In the genomic region with DNA sequence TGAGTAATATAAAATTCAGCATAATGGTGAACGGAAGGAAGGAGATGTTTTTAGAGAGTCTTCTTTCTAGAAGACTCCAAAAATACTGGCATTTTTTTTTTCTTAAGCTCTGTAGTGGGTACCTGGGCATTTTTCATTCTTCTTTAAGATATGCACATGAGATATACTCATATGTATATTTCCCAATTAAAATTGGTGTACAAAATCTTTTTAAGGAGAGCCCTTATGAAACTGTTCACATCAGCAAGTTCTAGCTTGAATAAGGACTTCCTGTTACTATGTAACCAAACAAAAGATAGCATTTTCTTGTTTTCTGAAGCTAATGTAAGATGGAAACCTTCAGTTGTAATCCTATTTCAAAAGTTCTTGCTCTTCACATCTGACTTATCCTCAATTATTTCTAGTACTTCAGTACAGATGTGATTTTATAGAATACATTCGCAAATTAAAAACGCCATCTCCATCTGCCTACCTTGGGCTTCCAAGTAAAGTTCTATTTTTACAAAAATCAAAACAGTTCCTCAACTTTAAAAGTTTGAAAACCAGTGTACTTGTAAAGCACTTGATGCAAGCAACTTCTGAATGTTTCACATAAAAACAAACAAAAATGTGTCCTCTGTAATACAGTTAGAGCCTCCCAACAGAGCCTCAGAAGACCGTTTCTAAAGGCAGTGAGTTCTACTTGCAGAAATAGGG, we compare ENCODE assay signal across 1 cellular context.
TF ChIP-seq lines count a peak whose summit lies in the region.

No MANE protein-coding gene starts in this region.

TF ChIP-seq in HepG2, 621 proteins besides CTCF, POLR2A, EP300 and RAD21 (continued from another document):
- TF ChIP-seq, protein P1, sequence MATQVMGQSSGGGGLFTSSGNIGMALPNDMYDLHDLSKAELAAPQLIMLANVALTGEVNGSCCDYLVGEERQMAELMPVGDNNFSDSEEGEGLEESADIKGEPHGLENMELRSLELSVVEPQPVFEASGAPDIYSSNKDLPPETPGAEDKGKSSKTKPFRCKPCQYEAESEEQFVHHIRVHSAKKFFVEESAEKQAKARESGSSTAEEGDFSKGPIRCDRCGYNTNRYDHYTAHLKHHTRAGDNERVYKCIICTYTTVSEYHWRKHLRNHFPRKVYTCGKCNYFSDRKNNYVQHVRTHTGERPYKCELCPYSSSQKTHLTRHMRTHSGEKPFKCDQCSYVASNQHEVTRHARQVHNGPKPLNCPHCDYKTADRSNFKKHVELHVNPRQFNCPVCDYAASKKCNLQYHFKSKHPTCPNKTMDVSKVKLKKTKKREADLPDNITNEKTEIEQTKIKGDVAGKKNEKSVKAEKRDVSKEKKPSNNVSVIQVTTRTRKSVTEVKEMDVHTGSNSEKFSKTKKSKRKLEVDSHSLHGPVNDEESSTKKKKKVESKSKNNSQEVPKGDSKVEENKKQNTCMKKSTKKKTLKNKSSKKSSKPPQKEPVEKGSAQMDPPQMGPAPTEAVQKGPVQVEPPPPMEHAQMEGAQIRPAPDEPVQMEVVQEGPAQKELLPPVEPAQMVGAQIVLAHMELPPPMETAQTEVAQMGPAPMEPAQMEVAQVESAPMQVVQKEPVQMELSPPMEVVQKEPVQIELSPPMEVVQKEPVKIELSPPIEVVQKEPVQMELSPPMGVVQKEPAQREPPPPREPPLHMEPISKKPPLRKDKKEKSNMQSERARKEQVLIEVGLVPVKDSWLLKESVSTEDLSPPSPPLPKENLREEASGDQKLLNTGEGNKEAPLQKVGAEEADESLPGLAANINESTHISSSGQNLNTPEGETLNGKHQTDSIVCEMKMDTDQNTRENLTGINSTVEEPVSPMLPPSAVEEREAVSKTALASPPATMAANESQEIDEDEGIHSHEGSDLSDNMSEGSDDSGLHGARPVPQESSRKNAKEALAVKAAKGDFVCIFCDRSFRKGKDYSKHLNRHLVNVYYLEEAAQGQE (IDR thresholded peaks at IDR 0.05; ENCODE audit: borderline replicate concordance in 1 of 2, low read depth in 1 of 2, low read length in 2 of 2): 0 out of 4 replicates have a peak, but pooled peaks of 1 of the 2 experiments have one; percentile 3
- TF ChIP-seq ZNF207 (IDR thresholded peaks at IDR 0.05; ENCODE audit: borderline replicate concordance): no peak
- TF ChIP-seq ZNF431 (CRISPR knock-in tag; IDR thresholded peaks at IDR 0.05; ENCODE audit: borderline replicate concordance, low read depth): no peak
- TF ChIP-seq ZNF83 (CRISPR knock-in tag; IDR thresholded peaks at IDR 0.05; ENCODE audit: borderline replicate concordance): no peak
- TF ChIP-seq SIN3A (IDR thresholded peaks at IDR 0.05; ENCODE audit: borderline replicate concordance, low read depth, low read length): 0 out of 2 replicates have a peak, but pooled peaks have one; percentile 19
- TF ChIP-seq, protein P2, sequence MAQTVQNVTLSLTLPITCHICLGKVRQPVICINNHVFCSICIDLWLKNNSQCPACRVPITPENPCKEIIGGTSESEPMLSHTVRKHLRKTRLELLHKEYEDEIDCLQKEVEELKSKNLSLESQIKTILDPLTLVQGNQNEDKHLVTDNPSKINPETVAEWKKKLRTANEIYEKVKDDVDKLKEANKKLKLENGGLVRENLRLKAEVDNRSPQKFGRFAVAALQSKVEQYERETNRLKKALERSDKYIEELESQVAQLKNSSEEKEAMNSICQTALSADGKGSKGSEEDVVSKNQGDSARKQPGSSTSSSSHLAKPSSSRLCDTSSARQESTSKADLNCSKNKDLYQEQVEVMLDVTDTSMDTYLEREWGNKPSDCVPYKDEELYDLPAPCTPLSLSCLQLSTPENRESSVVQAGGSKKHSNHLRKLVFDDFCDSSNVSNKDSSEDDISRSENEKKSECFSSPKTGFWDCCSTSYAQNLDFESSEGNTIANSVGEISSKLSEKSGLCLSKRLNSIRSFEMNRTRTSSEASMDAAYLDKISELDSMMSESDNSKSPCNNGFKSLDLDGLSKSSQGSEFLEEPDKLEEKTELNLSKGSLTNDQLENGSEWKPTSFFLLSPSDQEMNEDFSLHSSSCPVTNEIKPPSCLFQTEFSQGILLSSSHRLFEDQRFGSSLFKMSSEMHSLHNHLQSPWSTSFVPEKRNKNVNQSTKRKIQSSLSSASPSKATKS (CRISPR knock-in tag; IDR thresholded peaks at IDR 0.05): no peak
- TF ChIP-seq GATAD2A (CRISPR knock-in tag; IDR thresholded peaks at IDR 0.05): 0 out of 2 replicates have a peak, but pooled peaks have one; percentile 20
- TF ChIP-seq JUND (CRISPR knock-in tag; IDR thresholded peaks at IDR 0.05): no peak
- TF ChIP-seq NFIC (IDR thresholded peaks at IDR 0.05; ENCODE audit: low read length): 0 out of 2 replicates have a peak, but pooled peaks have one; percentile 23
- TF ChIP-seq, protein P3, sequence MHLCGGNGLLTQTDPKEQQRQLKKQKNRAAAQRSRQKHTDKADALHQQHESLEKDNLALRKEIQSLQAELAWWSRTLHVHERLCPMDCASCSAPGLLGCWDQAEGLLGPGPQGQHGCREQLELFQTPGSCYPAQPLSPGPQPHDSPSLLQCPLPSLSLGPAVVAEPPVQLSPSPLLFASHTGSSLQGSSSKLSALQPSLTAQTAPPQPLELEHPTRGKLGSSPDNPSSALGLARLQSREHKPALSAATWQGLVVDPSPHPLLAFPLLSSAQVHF (CRISPR knock-in tag; IDR thresholded peaks at IDR 0.05): no peak
TF ChIP-seq in HepG2: peak in this region for 8.
